ENCODE assay signal across 22 cellular contexts in the genomic region with DNA sequence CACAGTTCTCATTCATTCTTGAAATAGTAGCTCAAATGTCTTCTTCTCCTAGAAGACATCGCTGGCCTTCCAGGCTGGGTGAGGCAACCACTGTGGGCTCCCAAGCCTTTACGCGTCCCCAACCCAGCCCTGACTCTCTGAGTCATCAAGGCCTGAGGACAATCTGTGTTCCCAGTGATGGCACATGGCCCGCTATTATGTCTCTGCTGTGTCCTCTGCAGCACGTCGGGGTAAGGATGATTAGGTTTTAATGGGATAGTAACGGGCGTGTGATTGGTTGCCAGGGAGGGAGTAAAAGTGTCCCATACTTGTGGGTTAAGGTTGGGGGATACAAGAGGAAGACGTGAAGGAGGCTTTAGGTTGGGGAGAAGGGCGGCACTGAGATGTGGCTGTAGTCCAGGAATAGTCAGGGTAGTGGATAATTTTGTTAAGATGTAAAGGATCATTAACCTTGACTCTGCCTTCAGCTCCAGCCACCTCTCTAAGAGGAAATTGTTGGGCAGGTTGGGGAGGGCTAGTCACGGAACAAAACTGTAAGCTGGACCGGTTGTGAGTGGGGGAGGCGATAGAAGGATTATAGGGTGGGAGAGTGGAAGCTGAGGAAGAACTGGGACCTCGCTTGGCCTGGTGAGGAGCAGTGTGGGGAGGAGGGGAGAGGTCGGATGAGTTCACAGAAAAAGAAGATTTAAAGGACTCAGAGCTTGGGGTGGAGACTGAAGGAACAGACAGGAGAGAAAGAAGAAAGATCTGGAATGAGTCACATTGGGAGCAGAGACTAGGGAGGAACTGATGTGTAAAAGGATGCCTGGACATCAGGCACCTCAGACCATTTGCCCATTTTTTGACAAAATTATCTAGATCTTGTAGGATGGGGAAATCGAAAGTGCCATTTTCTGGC. TPM values are rescaled to one million over a fixed set of nuclear protein-coding genes. Genes with fewer than 3 reads are reported as not detected.
A peak's percentile ranks its signal among the peaks of the same experiment; 100 is the strongest.
DNase-seq lines count a peak whose midpoint lies in the region; ATAC-seq, FAIRE-seq and TF ChIP-seq lines count a peak whose summit lies in the region.
"Had no signal": no experiment of that assay in that cellular context is flagged by ENCODE, and none has a peak within 500 bp of the region (broad histone marks: within the 10 kb centered on the region; RNA-seq: fewer than 3 reads in every experiment).

No MANE protein-coding gene starts in this region.

- no peaks in the 10 kb centered on the region for H4K20me1 ChIP-seq in HepG2 (ENCODE audit: insufficient read depth, low read length)

- H3K79me2 ChIP-seq in HepG2 (ENCODE audit: insufficient read depth, low read length): no peaks in the 10 kb centered on the region

- intact Hi-C loops in HepG2 (cut with micrococcal nuclease; ENCODE audit: unreplicated experiment) (no loop called here), right lobe of liver (cut with DNase I) (no loop called here), sciatic nerve (cut with DNase I) (no loop called here)

- DNase-seq in HepG2 (ENCODE audit: low spot score) (no peak), right lobe of liver (no peak), SW480 (ENCODE audit: low spot score) (peak; percentile 80), kidney tubule cell (ENCODE audit: low spot score) (peak; percentile 64), sciatic nerve (ENCODE audit: low spot score) (no peak), DMS114 treated with DMSO at 0.1 percent for 48 hours (lab: John Stamatoyannopoulos, UW; ENCODE audit: unreplicated experiment) (no peak), AML-193 (lab: John Stamatoyannopoulos, UW) (no peak)
- no peak for DNase-seq in effector memory CD4-positive, alpha-beta T cell
- DNase-seq: ACHN; activated CD8-positive, alpha-beta T cell treated with anti-CD3 and anti-CD28 coated beads for 36 hours; activated naive CD8-positive, alpha-beta T cell treated with anti-CD3 and anti-CD28 coated beads, Interleukin-2, amount 50 U/mL, for 24 hours; activated T-cell treated with anti-CD3 and anti-CD28 coated beads, Interleukin-2, amount 50 U/mL, for 72 hours; effector memory CD8-positive, alpha-beta T cell; HFFc6; NCI-H1105 treated with DMSO at 0.1 percent for 48 hours; NCI-H345; sigmoid colon; stimulated activated CD4-positive, alpha-beta T cell treated with anti-CD3 and anti-CD28 coated beads, Interleukin-4, amount 100 ng/mL, for 4 hours; tibial artery had no signal

- CTCF ChIA-PET in HepG2 (lab: Yijun Ruan, JAX; ENCODE audit: low intra/inter-chr PET ratio, low total read pairs): no interaction called here

- H3K4me1 ChIP-seq in HepG2 (ENCODE audit: insufficient read depth, low read length) (no peaks in the 10 kb centered on the region), right lobe of liver (no peaks in the 10 kb centered on the region)
- no peaks in the 10 kb centered on the region for H3K4me1 ChIP-seq in effector memory CD4-positive, alpha-beta T cell (ENCODE audit: control insufficient read depth, insufficient read depth, low read length, poor library complexity, severe bottlenecking)
- H3K4me1 ChIP-seq: sigmoid colon had no signal

- no peak overlapping the region for H3K4me3 ChIP-seq in HepG2 (replicated peaks in 1 of 3; ENCODE audit: insufficient read depth in 1 of 3, low read depth in 2 of 3, low read length in 3 of 3)
- no peak overlapping the region for H3K4me3 ChIP-seq in right lobe of liver
- H3K4me3 ChIP-seq in effector memory CD4-positive, alpha-beta T cell (ENCODE audit: insufficient read depth, low read depth, low read length, poor library complexity, severe bottlenecking): no peak overlapping the region
- H3K4me3 ChIP-seq: sigmoid colon, tibial artery had no signal

- no peak overlapping the region for H2AFZ ChIP-seq in HepG2 (ENCODE audit: low read length)

- H3K4me2 ChIP-seq in HepG2 (ENCODE audit: low read depth, low read length): no peak overlapping the region

- H3K9ac ChIP-seq in HepG2 (ENCODE audit: insufficient read depth, low read depth, low read length): no peak overlapping the region

- TF ChIP-seq POLR2A in HepG2 (IDR thresholded peaks at IDR 0.05; ENCODE audit: insufficient read depth in 1 of 2, low read depth in 2 of 2, low read length in 2 of 2) (no peak), right lobe of liver (IDR thresholded peaks at IDR 0.05) (no peak)

- FAIRE-seq in HepG2 (lab: Jason Lieb, UNC): no peak
- FAIRE-seq: frontal cortex had no signal

- H3K27me3 ChIP-seq in HepG2 (ENCODE audit: control insufficient read depth in 1 of 2, insufficient read depth in 2 of 2, low read length in 2 of 2): peaks cover 0 to 13% of the 10 kb centered on the region in 2 experiments; a peak in 2 of 5 replicates
- H3K27me3 ChIP-seq in right lobe of liver: no peaks in the 10 kb centered on the region
- H3K27me3 ChIP-seq in effector memory CD4-positive, alpha-beta T cell (replicated peaks; ENCODE audit: control insufficient read depth, insufficient read depth, low read length, poor library complexity, severe bottlenecking): no peaks in the 10 kb centered on the region

- no peak for ATAC-seq in HepG2
- ATAC-seq in right lobe of liver: no peak
- no peak for ATAC-seq in sciatic nerve
- ATAC-seq: activated CD8-positive, alpha-beta T cell treated with anti-CD3 and anti-CD28 coated beads for 36 hours; activated naive CD8-positive, alpha-beta T cell treated with anti-CD3 and anti-CD28 coated beads, Interleukin-2, amount 50 U/mL, for 24 hours; activated T-cell treated with anti-CD3 and anti-CD28 coated beads, Interleukin-2, amount 50 U/mL, for 72 hours; effector memory CD8-positive, alpha-beta T cell had no signal

- TF ChIP-seq CTCF in HepG2 (CRISPR knock-in tag; IDR thresholded peaks at IDR 0.05) (no peak), right lobe of liver (IDR thresholded peaks at IDR 0.05) (no peak)

- H3K9me3 ChIP-seq in HepG2 (ENCODE audit: low read length) (no peaks in the 10 kb centered on the region), right lobe of liver (no peaks in the 10 kb centered on the region)
- H3K9me3 ChIP-seq in effector memory CD4-positive, alpha-beta T cell (ENCODE audit: control insufficient read depth, low read length): no peaks in the 10 kb centered on the region
- H3K9me3 ChIP-seq: sigmoid colon, tibial artery had no signal

- no peaks in the 10 kb centered on the region for H3K36me3 ChIP-seq in HepG2 (replicated peaks in 1 of 2; ENCODE audit: control insufficient read depth in 1 of 2, insufficient read depth in 2 of 2, low read length in 2 of 2)
- H3K36me3 ChIP-seq in right lobe of liver: no peaks in the 10 kb centered on the region
- no peaks in the 10 kb centered on the region for H3K36me3 ChIP-seq in effector memory CD4-positive, alpha-beta T cell (ENCODE audit: control insufficient read depth, insufficient read depth, low read length)
- H3K36me3 ChIP-seq: sigmoid colon, tibial artery had no signal

- no TSS peak for BruUV-seq in HepG2 (replicated peaks; lab: Mats Ljungman, UMichigan)

- POLR2A ChIA-PET in HepG2 (lab: Yijun Ruan, JAX): no interaction called here

- TF ChIP-seq RAD21 in HepG2 (CRISPR knock-in tag; IDR thresholded peaks at IDR 0.05): no peak

- in situ Hi-C loops in HepG2 (cut with HindIII; ENCODE audit: extremely low pct_ligation_motif_present, low pct_unique_long_range_greater_than_20kb): no loop called here

- TF ChIP-seq EP300 in HepG2 (IDR thresholded peaks at IDR 0.05; ENCODE audit: low read depth in 2 of 2, low read length in 2 of 2): no peak
- no peak for TF ChIP-seq EP300 in HepG2 (CRISPR knock-in tag; IDR thresholded peaks at IDR 0.05; ENCODE audit: borderline replicate concordance)

- H3K27ac ChIP-seq in HepG2 (ENCODE audit: extremely low read length, insufficient read depth, low read length): no peak overlapping the region
- H3K27ac ChIP-seq in right lobe of liver: no peak overlapping the region
- no peak overlapping the region for H3K27ac ChIP-seq in effector memory CD4-positive, alpha-beta T cell (ENCODE audit: insufficient read depth, low read length, poor library complexity, severe bottlenecking)
- H3K27ac ChIP-seq: sigmoid colon, tibial artery had no signal

- WGBS in HepG2 (ENCODE audit: low lambda C conversion rate): 26% methylated on average over 16 of the region's 16 CpGs
- WGBS in right lobe of liver (ENCODE audit: insufficient coverage, low coverage, low lambda C conversion rate, missing lambda C conversion rate): 76% methylated on average over 15 of the region's 16 CpGs

RNA-seq across cellular contexts. Expression of gene IGFL1, which starts 27.9 kb away (rescaled TPM):
- total RNA-seq in HepG2 (2016; rRNA removed; fragmentation: Illumina TruSeq; extraction: Trizol): not detected in 2 replicates
- total RNA-seq in HepG2 (2016; cell fraction: cytosol; rRNA removed; fragmentation: Illumina TruSeq; extraction: Trizol; ENCODE audit: low read depth): not detected in 2 replicates
- not detected in 2 replicates for total RNA-seq in HepG2 (2016; cell fraction: insoluble cytoplasmic fraction; rRNA removed; fragmentation: Illumina TruSeq; extraction: Trizol)
- total RNA-seq in HepG2 (2016; cell fraction: membrane; rRNA removed; fragmentation: Illumina TruSeq; extraction: Trizol): not detected in 2 replicates
- not detected in 2 replicates for total RNA-seq in HepG2 (2016; cell fraction: nucleus; rRNA removed; fragmentation: Illumina TruSeq; extraction: Trizol)
- not detected in 2 replicates for polyA plus RNA-seq in HepG2 (2011; rRNA removed)
- polyA plus RNA-seq in HepG2 (2011; cell fraction: cytosol; rRNA removed): not detected in 2 replicates
- not detected in 2 replicates for polyA plus RNA-seq in HepG2 (2011; cell fraction: nucleus; rRNA removed)
- not detected in 2 replicates for polyA plus RNA-seq in HepG2 (2012)
- not detected in 2 replicates for polyA plus RNA-seq in HepG2 (2016; cell fraction: cytosol; fragmentation: Illumina TruSeq; extraction: Trizol; ENCODE audit: low read depth)
- not detected in 2 replicates for polyA plus RNA-seq in HepG2 (2016; cell fraction: insoluble cytoplasmic fraction; fragmentation: Illumina TruSeq; extraction: Trizol; ENCODE audit: low read depth)
- not detected in 2 replicates for polyA plus RNA-seq in HepG2 (2016; cell fraction: membrane; fragmentation: Illumina TruSeq; extraction: Trizol; ENCODE audit: low read depth)
- polyA plus RNA-seq in HepG2 (2016; cell fraction: nucleus; fragmentation: Illumina TruSeq; extraction: Trizol; ENCODE audit: insufficient read depth, low read depth): not detected in 2 replicates
- polyA minus RNA-seq in HepG2 (2011; rRNA and poly(A)+ RNA removed; ENCODE audit: low replicate concordance): 0.56 TPM in 1 of 2 replicates, not detected in the other
- polyA minus RNA-seq in HepG2 (2011; cell fraction: cytosol; rRNA and poly(A)+ RNA removed): not detected in 2 replicates
- polyA minus RNA-seq in HepG2 (2011; cell fraction: nucleus; rRNA and poly(A)+ RNA removed): not detected in 2 replicates
- not detected for total RNA-seq in right lobe of liver
- total RNA-seq in sciatic nerve: not detected
- total RNA-seq: activated CD8-positive, alpha-beta T cell treated with anti-CD3 and anti-CD28 coated beads for 36 hours; activated T-cell treated with anti-CD3 and anti-CD28 coated beads, Interleukin-2, amount 50 U/mL, for 72 hours; cardiac septum; frontal cortex; HFFc6; OCI-LY7; sigmoid colon had no signal
- polyA plus RNA-seq: sigmoid colon had no signal

RNA-seq across cellular contexts. Expression of gene IGFL2, which starts 53.6 kb away (rescaled TPM):
- total RNA-seq in HepG2 (2016; rRNA removed; fragmentation: Illumina TruSeq; extraction: Trizol) (not detected in 2 replicates), right lobe of liver (not detected), sciatic nerve (0.85 TPM)
- not detected in 2 replicates for total RNA-seq in HepG2 (2016; cell fraction: cytosol; rRNA removed; fragmentation: Illumina TruSeq; extraction: Trizol; ENCODE audit: low read depth)
- not detected in 2 replicates for total RNA-seq in HepG2 (2016; cell fraction: insoluble cytoplasmic fraction; rRNA removed; fragmentation: Illumina TruSeq; extraction: Trizol)
- 0.62 TPM in 1 of 2 replicates, not detected in the other for total RNA-seq in HepG2 (2016; cell fraction: membrane; rRNA removed; fragmentation: Illumina TruSeq; extraction: Trizol)
- total RNA-seq in HepG2 (2016; cell fraction: nucleus; rRNA removed; fragmentation: Illumina TruSeq; extraction: Trizol): not detected in 2 replicates
- polyA plus RNA-seq in HepG2 (2011; rRNA removed): not detected in 2 replicates
- polyA plus RNA-seq in HepG2 (2011; cell fraction: cytosol; rRNA removed): not detected in 2 replicates
- not detected in 2 replicates for polyA plus RNA-seq in HepG2 (2011; cell fraction: nucleus; rRNA removed)
- polyA plus RNA-seq in HepG2 (2012): not detected in 2 replicates
- not detected in 2 replicates for polyA plus RNA-seq in HepG2 (2016; cell fraction: cytosol; fragmentation: Illumina TruSeq; extraction: Trizol; ENCODE audit: low read depth)
- not detected in 2 replicates for polyA plus RNA-seq in HepG2 (2016; cell fraction: insoluble cytoplasmic fraction; fragmentation: Illumina TruSeq; extraction: Trizol; ENCODE audit: low read depth)
- polyA plus RNA-seq in HepG2 (2016; cell fraction: membrane; fragmentation: Illumina TruSeq; extraction: Trizol; ENCODE audit: low read depth): not detected in 2 replicates
- polyA plus RNA-seq in HepG2 (2016; cell fraction: nucleus; fragmentation: Illumina TruSeq; extraction: Trizol; ENCODE audit: insufficient read depth, low read depth): not detected in 2 replicates
- polyA minus RNA-seq in HepG2 (2011; rRNA and poly(A)+ RNA removed; ENCODE audit: low replicate concordance): not detected in 2 replicates
- polyA minus RNA-seq in HepG2 (2011; cell fraction: cytosol; rRNA and poly(A)+ RNA removed): not detected in 2 replicates
- not detected in 2 replicates for polyA minus RNA-seq in HepG2 (2011; cell fraction: nucleus; rRNA and poly(A)+ RNA removed)
- total RNA-seq: activated CD8-positive, alpha-beta T cell treated with anti-CD3 and anti-CD28 coated beads for 36 hours; activated T-cell treated with anti-CD3 and anti-CD28 coated beads, Interleukin-2, amount 50 U/mL, for 72 hours; cardiac septum; HFFc6; OCI-LY7 had no signal

Comparison
In these comparisons a context has a peak if more than half of its experiments do, and no peak if none do; other contexts are left out.
1. DNase-seq: peak in SW480 (single experiment) and kidney tubule cell (single experiment); none in HepG2 (single experiment), right lobe of liver (0 of 3), effector memory CD4-positive, alpha-beta T cell (0 of 3), sciatic nerve (single experiment), DMS114 treated with DMSO at 0.1 percent for 48 hours (single experiment) and AML-193 (0 of 2).